Comparison of ENCODE assay signal across 23 cellular contexts in the genomic region with DNA sequence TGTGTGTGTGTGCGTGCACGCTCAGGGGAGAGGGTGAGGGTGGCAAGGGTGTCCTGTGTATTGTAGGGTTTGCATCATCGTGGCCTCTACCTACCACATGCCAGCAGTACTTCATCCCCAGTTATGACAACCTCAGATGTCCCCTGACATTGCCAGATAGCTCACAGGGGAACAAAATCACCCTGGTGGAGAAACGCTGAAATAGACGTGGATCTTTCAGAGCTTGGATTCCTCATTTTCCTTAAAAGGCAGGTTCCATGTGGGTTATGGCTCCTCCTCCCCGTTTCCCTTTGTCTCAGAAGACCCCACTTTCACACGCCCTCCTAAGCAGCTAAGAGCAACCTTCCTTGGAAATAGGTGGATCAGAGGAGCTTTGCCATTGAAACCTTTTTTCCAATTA.
DNase-seq lines count a peak whose midpoint lies in the region; ATAC-seq and TF ChIP-seq lines count a peak whose summit lies in the region.
"Had no signal": no experiment of that assay in that cellular context is flagged by ENCODE, and none has a peak within 500 bp of the region (broad histone marks: within the 10 kb centered on the region; RNA-seq: fewer than 3 reads in every experiment).

No MANE protein-coding gene starts in this region.

- no peak overlapping the region for H3K4me2 ChIP-seq in SK-N-SH

- intact Hi-C loops in left ventricle myocardium inferior (cut with micrococcal nuclease): no loop called here

- no peaks in the 10 kb centered on the region for H4K20me1 ChIP-seq in SK-N-SH (ENCODE audit: insufficient read depth)

- no peaks in the 10 kb centered on the region for H3K79me2 ChIP-seq in SK-N-SH (ENCODE audit: insufficient read depth)

- TF ChIP-seq CTCF in SK-N-SH (IDR thresholded peaks at IDR 0.05) (no peak), fibroblast of mammary gland (conservative IDR thresholded peaks at IDR 0.05; ENCODE audit: control insufficient read depth, insufficient read depth, low read depth, low read length) (peak; percentile 6), left ventricle myocardium inferior (IDR thresholded peaks at IDR 0.05; ENCODE audit: borderline replicate concordance) (no peak)

- H3K4me3 ChIP-seq in SK-N-SH (ENCODE audit: low read depth in 2 of 2, low read length in 1 of 2) (no peak overlapping the region), fibroblast of mammary gland (ENCODE audit: control insufficient read depth, low read depth, low read length) (no peak overlapping the region), left ventricle myocardium inferior (no peak overlapping the region)
- H3K4me3 ChIP-seq: colonic mucosa, Peyer's patch, SJCRH30 had no signal

- WGBS in SK-N-SH (ENCODE audit: low lambda C conversion rate): 71% methylated on average over 7 of the region's 7 CpGs

- H3K4me1 ChIP-seq in SK-N-SH (ENCODE audit: control insufficient read depth in 1 of 2, insufficient read depth in 2 of 2, low read depth in 1 of 2, low read length in 1 of 2) (peaks cover 0 to 6% of the 10 kb centered on the region in 2 experiments; a peak in 1 of 4 replicates), left ventricle myocardium inferior (no peaks in the 10 kb centered on the region)
- H3K4me1 ChIP-seq: colonic mucosa, Peyer's patch, SJCRH30 had no signal

- no peaks in the 10 kb centered on the region for H3F3A ChIP-seq in SK-N-SH (replicated peaks; ENCODE audit: insufficient read depth)

- ATAC-seq in SK-N-SH treated with all-trans-retinoic acid at 6 μM for 48 hours: no peak
- ATAC-seq in HG02852 (IDR thresholded peaks at IDR 0.05; ENCODE audit: unreplicated experiment): no peak
- ATAC-seq: effector memory CD8-positive, alpha-beta T cell; left cardiac atrium; natural killer cell had no signal

- TF ChIP-seq RAD21 in SK-N-SH (IDR thresholded peaks at IDR 0.05; ENCODE audit: low read length): no peak

- POLR2A ChIA-PET in SK-N-SH (lab: Yijun Ruan, JAX): no interaction called here

- TF ChIP-seq EP300 in SK-N-SH (IDR thresholded peaks at IDR 0.05; ENCODE audit: borderline replicate concordance in 1 of 2, low read depth in 1 of 2, low read length in 1 of 2): no peak

- CTCF ChIA-PET in SK-N-SH (lab: Yijun Ruan, JAX): no interaction called here

- no peaks in the 10 kb centered on the region; the same call in 1 of the 2 replicates for H3K27me3 ChIP-seq in SK-N-SH (ENCODE audit: insufficient read depth)
- H3K27me3 ChIP-seq in left ventricle myocardium inferior (ENCODE audit: low read depth): peaks cover 10% of the 10 kb centered on the region
- H3K27me3 ChIP-seq: colonic mucosa, Peyer's patch, SJCRH30 had no signal

- no peak overlapping the region for H2AFZ ChIP-seq in SK-N-SH (ENCODE audit: low read depth)

- H3K9me3 ChIP-seq in SK-N-SH: no peaks in the 10 kb centered on the region
- H3K9me3 ChIP-seq in left ventricle myocardium inferior (replicated peaks): no peaks in the 10 kb centered on the region
- H3K9me3 ChIP-seq: colonic mucosa, Peyer's patch, SJCRH30 had no signal

- H3K9ac ChIP-seq in SK-N-SH: no peak overlapping the region

- H3K27ac ChIP-seq in SK-N-SH (ENCODE audit: low read depth in 2 of 2, low read length in 1 of 2): no peak overlapping the region
- H3K27ac ChIP-seq in left ventricle myocardium inferior (replicated peaks): no peak overlapping the region
- H3K27ac ChIP-seq: colonic mucosa, Peyer's patch, SJCRH30, VCaP had no signal

- no peaks in the 10 kb centered on the region for H3K36me3 ChIP-seq in SK-N-SH (replicated peaks in 1 of 2; ENCODE audit: control insufficient read depth in 1 of 2, insufficient read depth in 2 of 2, low read length in 1 of 2)
- no peaks in the 10 kb centered on the region for H3K36me3 ChIP-seq in left ventricle myocardium inferior
- H3K36me3 ChIP-seq: colonic mucosa, Peyer's patch, SJCRH30 had no signal

- H3K9me2 ChIP-seq in SK-N-SH: no peaks in the 10 kb centered on the region

- DNase-seq in SK-N-SH: peak; percentile 36
- peak; percentile 1 for DNase-seq in NCI-H69 (lab: John Stamatoyannopoulos, UW)
- no peak for DNase-seq in fibroblast of mammary gland (ENCODE audit: low read depth)
- peak; percentile 67 for DNase-seq in retina
- DNase-seq in SKM-1 treated with dmso at 0.1 percent for 144 hours (lab: John Stamatoyannopoulos, UW; ENCODE audit: unreplicated experiment): no peak
- DNase-seq in left ventricle myocardium inferior: no peak
- DNase-seq: activated CD4-positive, alpha-beta T cell treated with anti-CD3 and anti-CD28 coated beads, Interleukin-2, amount 50 U/mL, for 1 hour; activated CD8-positive, alpha-beta memory T cell treated with anti-CD3 and anti-CD28 coated beads, Interleukin-2, amount 50 U/mL, for 4 hours; activated naive CD8-positive, alpha-beta T cell treated with anti-CD3 and anti-CD28 coated beads for 36 hours; C1 segment of cervical spinal cord; colonic mucosa; effector memory CD8-positive, alpha-beta T cell; left cardiac atrium; natural killer cell; NCI-H510A treated with DMSO at 0.1 percent for 48 hours; Peyer's patch; SJCRH30; stimulated activated CD4-positive, alpha-beta T cell treated with anti-CD3 and anti-CD28 coated beads, Interleukin-1b, Interleukin-23, amount 100 ng/mL, for 48 hours; substantia nigra; T-helper 2 cell had no signal

TF ChIP-seq in SK-N-SH, 30 proteins besides CTCF, POLR2A, EP300 and RAD21 (continues in another document):
- TF ChIP-seq MXI1 (IDR thresholded peaks at IDR 0.05; ENCODE audit: low read depth, low read length) (no peak), JUND (IDR thresholded peaks at IDR 0.05) (no peak), RCOR1 (IDR thresholded peaks at IDR 0.05; ENCODE audit: low read length) (no peak), GABPA (IDR thresholded peaks at IDR 0.05; ENCODE audit: low read depth) (no peak), TEAD4 (IDR thresholded peaks at IDR 0.05; ENCODE audit: borderline replicate concordance, insufficient read depth) (no peak), YY1 (IDR thresholded peaks at IDR 0.05; ENCODE audit: low read depth) (no peak), RXRA (IDR thresholded peaks at IDR 0.05; ENCODE audit: borderline replicate concordance, low read depth) (no peak), MEF2A (IDR thresholded peaks at IDR 0.05; ENCODE audit: borderline replicate concordance, low read depth) (no peak), GATA2 (CRISPR knock-in tag; IDR thresholded peaks at IDR 0.05) (no peak), RFX5 (IDR thresholded peaks at IDR 0.05; ENCODE audit: low read length) (no peak), FOXM1 (IDR thresholded peaks at IDR 0.05; ENCODE audit: low read depth) (no peak)
- TF ChIP-seq, protein P1, sequence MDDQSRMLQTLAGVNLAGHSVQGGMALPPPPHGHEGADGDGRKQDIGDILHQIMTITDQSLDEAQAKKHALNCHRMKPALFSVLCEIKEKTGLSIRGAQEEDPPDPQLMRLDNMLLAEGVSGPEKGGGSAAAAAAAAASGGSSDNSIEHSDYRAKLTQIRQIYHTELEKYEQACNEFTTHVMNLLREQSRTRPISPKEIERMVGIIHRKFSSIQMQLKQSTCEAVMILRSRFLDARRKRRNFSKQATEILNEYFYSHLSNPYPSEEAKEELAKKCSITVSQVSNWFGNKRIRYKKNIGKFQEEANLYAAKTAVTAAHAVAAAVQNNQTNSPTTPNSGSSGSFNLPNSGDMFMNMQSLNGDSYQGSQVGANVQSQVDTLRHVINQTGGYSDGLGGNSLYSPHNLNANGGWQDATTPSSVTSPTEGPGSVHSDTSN (IDR thresholded peaks at IDR 0.05): no peak

TF ChIP-seq in SK-N-SH treated with all-trans-retinoic acid at 6 μM for 48 hours, 23 proteins besides CTCF, POLR2A, EP300 and RAD21:
- TF ChIP-seq ZC3H10 (CRISPR knock-in tag; IDR thresholded peaks at IDR 0.05): no peak
- no peak for TF ChIP-seq OSR1 (CRISPR knock-in tag; IDR thresholded peaks at IDR 0.05)
- TF ChIP-seq, protein P2, sequence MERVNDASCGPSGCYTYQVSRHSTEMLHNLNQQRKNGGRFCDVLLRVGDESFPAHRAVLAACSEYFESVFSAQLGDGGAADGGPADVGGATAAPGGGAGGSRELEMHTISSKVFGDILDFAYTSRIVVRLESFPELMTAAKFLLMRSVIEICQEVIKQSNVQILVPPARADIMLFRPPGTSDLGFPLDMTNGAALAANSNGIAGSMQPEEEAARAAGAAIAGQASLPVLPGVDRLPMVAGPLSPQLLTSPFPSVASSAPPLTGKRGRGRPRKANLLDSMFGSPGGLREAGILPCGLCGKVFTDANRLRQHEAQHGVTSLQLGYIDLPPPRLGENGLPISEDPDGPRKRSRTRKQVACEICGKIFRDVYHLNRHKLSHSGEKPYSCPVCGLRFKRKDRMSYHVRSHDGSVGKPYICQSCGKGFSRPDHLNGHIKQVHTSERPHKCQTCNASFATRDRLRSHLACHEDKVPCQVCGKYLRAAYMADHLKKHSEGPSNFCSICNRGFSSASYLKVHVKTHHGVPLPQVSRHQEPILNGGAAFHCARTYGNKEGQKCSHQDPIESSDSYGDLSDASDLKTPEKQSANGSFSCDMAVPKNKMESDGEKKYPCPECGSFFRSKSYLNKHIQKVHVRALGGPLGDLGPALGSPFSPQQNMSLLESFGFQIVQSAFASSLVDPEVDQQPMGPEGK (CRISPR knock-in tag; IDR thresholded peaks at IDR 0.05; ENCODE audit: borderline replicate concordance): no peak
- TF ChIP-seq ZNF565 (CRISPR knock-in tag; conservative IDR thresholded peaks at IDR 0.05; ENCODE audit: low read depth): no peak
- TF ChIP-seq, protein P3, sequence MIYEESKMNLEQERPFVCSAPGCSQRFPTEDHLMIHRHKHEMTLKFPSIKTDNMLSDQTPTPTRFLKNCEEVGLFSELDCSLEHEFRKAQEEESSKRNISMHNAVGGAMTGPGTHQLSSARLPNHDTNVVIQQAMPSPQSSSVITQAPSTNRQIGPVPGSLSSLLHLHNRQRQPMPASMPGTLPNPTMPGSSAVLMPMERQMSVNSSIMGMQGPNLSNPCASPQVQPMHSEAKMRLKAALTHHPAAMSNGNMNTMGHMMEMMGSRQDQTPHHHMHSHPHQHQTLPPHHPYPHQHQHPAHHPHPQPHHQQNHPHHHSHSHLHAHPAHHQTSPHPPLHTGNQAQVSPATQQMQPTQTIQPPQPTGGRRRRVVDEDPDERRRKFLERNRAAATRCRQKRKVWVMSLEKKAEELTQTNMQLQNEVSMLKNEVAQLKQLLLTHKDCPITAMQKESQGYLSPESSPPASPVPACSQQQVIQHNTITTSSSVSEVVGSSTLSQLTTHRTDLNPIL (CRISPR knock-in tag; IDR thresholded peaks at IDR 0.05; ENCODE audit: low read depth): no peak
- no peak for TF ChIP-seq ESRRG (CRISPR knock-in tag; IDR thresholded peaks at IDR 0.05)
- TF ChIP-seq TOX (CRISPR knock-in tag; IDR thresholded peaks at IDR 0.05; ENCODE audit: borderline replicate concordance): no peak
- no peak for TF ChIP-seq ZFP30 (CRISPR knock-in tag; IDR thresholded peaks at IDR 0.05)

Comparison
In these comparisons a context has a peak if more than half of its experiments do, and no peak if none do; other contexts are left out.
1. DNase-seq: peak in SK-N-SH (single experiment), NCI-H69 (single experiment) and retina (single experiment); none in fibroblast of mammary gland (single experiment), SKM-1 treated with dmso at 0.1 percent for 144 hours (single experiment) and left ventricle myocardium inferior (single experiment).